In genomic region chr7:5625938-5626337, GRCh38 we compare ENCODE assay signal across 9 cellular contexts. TPM values are rescaled to one million over a fixed set of nuclear protein-coding genes. Genes with fewer than 3 reads are reported as not detected.
DNase-seq lines count a peak whose midpoint lies in the region; ATAC-seq and TF ChIP-seq lines count a peak whose summit lies in the region.
"Had no signal": no experiment of that assay in that cellular context is flagged by ENCODE, and none has a peak within 500 bp of the region (broad histone marks: within the 10 kb centered on the region; RNA-seq: fewer than 3 reads in every experiment).

No MANE protein-coding gene starts in this region.

- H3K36me3 ChIP-seq in HEK293 (ENCODE audit: control insufficient read depth in 2 of 2, insufficient read depth in 1 of 2, low read length in 2 of 2) = peaks cover 0 to 41% of the 10 kb centered on the region in 2 experiments; a peak in 2 of 3 replicates
- peaks cover 0 to 30% of the 10 kb centered on the region in 2 donors for H3K36me3 ChIP-seq in gastrocnemius medialis

- H3K9me3 ChIP-seq in HEK293 (ENCODE audit: control insufficient read depth, insufficient read depth, low read depth, low read length) = no peaks in the 10 kb centered on the region
- no peaks in the 10 kb centered on the region for H3K9me3 ChIP-seq in gastrocnemius medialis

- H3K4me1 ChIP-seq in HEK293 (ENCODE audit: control insufficient read depth, insufficient read depth, low read length) (no peaks in the 10 kb centered on the region; the same call in 1 of the 2 replicates), gastrocnemius medialis (no peaks in the 10 kb centered on the region)

- H3K4me3 ChIP-seq in AG10803 (ENCODE audit: low read length) = no peak overlapping the region
- no peak overlapping the region for H3K4me3 ChIP-seq in HEK293 (ENCODE audit: low read depth, low read length)
- no peak overlapping the region for H3K4me3 ChIP-seq in gastrocnemius medialis

- H3K36me3 Mint-ChIP-seq in memory B cell = peaks cover 5% of the 10 kb centered on the region

- peaks cover 10% of the 10 kb centered on the region for H3K4me1 Mint-ChIP-seq in memory B cell

- CTCF ChIA-PET in HEK293 (lab: Yijun Ruan, JAX) = interaction anchor here (0.6 to 1.5 kb wide), 5 partner anchors 17 to 137 kb away, joined by 3 to 8 read pairs (median 3); no protein-coding TSS in a partner anchor

- TF ChIP-seq POLR2A in gastrocnemius medialis (IDR thresholded peaks at IDR 0.05) = no peak

- in situ Hi-C loops in gastrocnemius medialis (cut with MboI; ENCODE audit: low sequenced_read_pairs in 4 of 4) = no loop called here

- POLR2A ChIA-PET in HEK293 (lab: Yijun Ruan, JAX) = no interaction called here

- DNase-seq in AG10803 (ENCODE audit: low read depth) (peak; percentile 70), astrocyte of the hippocampus (ENCODE audit: low read depth, low spot score) (peak; percentile 84), memory B cell (ENCODE audit: low spot score in 2 of 2) (no peak), NCI-H524 treated with DMSO at 0.1 percent for 48 hours (lab: John Stamatoyannopoulos, UW) (no peak), gastrocnemius medialis (no peak)
- DNase-seq: activated naive CD4-positive, alpha-beta T cell treated with anti-CD3 and anti-CD28 coated beads, Interleukin-2, amount 10 ng/mL, durations not matched to agents 7 days and 5 days had no signal

- H3K4me3 Mint-ChIP-seq in memory B cell = no peak overlapping the region
- H3K4me3 Mint-ChIP-seq: activated naive CD4-positive, alpha-beta T cell treated with anti-CD3 and anti-CD28 coated beads, Interleukin-2, amount 10 ng/mL, durations not matched to agents 7 days and 5 days had no signal

- H3K27ac ChIP-seq in HEK293 (ENCODE audit: extremely low read depth, low read depth, low read length) (no peak overlapping the region), gastrocnemius medialis (no peak overlapping the region)

- TF ChIP-seq CTCF in AG10803 (conservative IDR thresholded peaks at IDR 0.05; ENCODE audit: low read length) = peak; percentile 44
- no peak for TF ChIP-seq CTCF in HEK293 (tag by site-specific recombination; IDR thresholded peaks at IDR 0.05)
- no peak for TF ChIP-seq CTCF in gastrocnemius medialis (IDR thresholded peaks at IDR 0.05 in 4 of 5, conservative IDR thresholded peaks at IDR 0.05 in 1 of 5)

- peak overlapping the region; percentile 73 for H3K27ac Mint-ChIP-seq in memory B cell
- H3K27ac Mint-ChIP-seq: activated naive CD4-positive, alpha-beta T cell treated with anti-CD3 and anti-CD28 coated beads, Interleukin-2, amount 10 ng/mL, durations not matched to agents 7 days and 5 days had no signal

- ATAC-seq in memory B cell (ENCODE audit: low read depth) (no peak), HG03439 (IDR thresholded peaks at IDR 0.05; ENCODE audit: unreplicated experiment) (no peak), gastrocnemius medialis (no peak), HG02852 (IDR thresholded peaks at IDR 0.05; ENCODE audit: unreplicated experiment) (no peak)

- no peaks in the 10 kb centered on the region for H3K27me3 ChIP-seq in gastrocnemius medialis

- no peaks in the 10 kb centered on the region for H3K9me3 Mint-ChIP-seq in memory B cell
- H3K9me3 Mint-ChIP-seq: activated naive CD4-positive, alpha-beta T cell treated with anti-CD3 and anti-CD28 coated beads, Interleukin-2, amount 10 ng/mL, durations not matched to agents 7 days and 5 days had no signal

- intact Hi-C loops in gastrocnemius medialis (cut with DNase I; ENCODE audit: low total_unique reads) = no loop called here

- no peaks in the 10 kb centered on the region for H3K27me3 Mint-ChIP-seq in memory B cell
- H3K27me3 Mint-ChIP-seq: activated naive CD4-positive, alpha-beta T cell treated with anti-CD3 and anti-CD28 coated beads, Interleukin-2, amount 10 ng/mL, durations not matched to agents 7 days and 5 days had no signal

TF ChIP-seq in HEK293, 187 proteins besides CTCF, POLR2A, EP300 and RAD21:
- 0 out of 2 replicates have a peak, but pooled peaks have one; percentile 43 for TF ChIP-seq ZNF660 (tag by site-specific recombination; IDR thresholded peaks at IDR 0.05)
- no peak for TF ChIP-seq ZSCAN4 (tag by site-specific recombination; IDR thresholded peaks at IDR 0.05)
- 0 out of 2 replicates have a peak, but pooled peaks have one; percentile 15 for TF ChIP-seq ZNF629 (tag by site-specific recombination; IDR thresholded peaks at IDR 0.05)

RNA-seq across cellular contexts. Expression of gene FSCN1, which starts 33.3 kb away (rescaled TPM):
- 1 to 10 TPM; 1.6 to 4.7 (median 2.9) TPM for total RNA-seq in gastrocnemius medialis

Comparison
In these comparisons a context has a peak if more than half of its experiments do, and no peak if none do; other contexts are left out.
1. DNase-seq: peak in AG10803 (single experiment) and astrocyte of the hippocampus (single experiment); none in memory B cell (0 of 2), NCI-H524 treated with DMSO at 0.1 percent for 48 hours (single experiment) and gastrocnemius medialis (0 of 2).